1 cellular context compared by ENCODE assay signal in genomic region chr22:20115691-20116375, GRCh38.
A peak's percentile ranks its signal among the peaks of the same experiment; 100 is the strongest.
TF ChIP-seq lines count a peak whose summit lies in the region.

Gene RANBP1, plus strand, starts transcription at chr22:20116104. Its CDS starts 81 bp downstream, at chr22:20116185.

TF ChIP-seq in HepG2, 621 proteins besides CTCF, POLR2A, EP300 and RAD21 (continued from another document and continues in another):
- peak; percentile 19; the same call in 1 of the 2 replicates for TF ChIP-seq ZNF687 (CRISPR knock-in tag; IDR thresholded peaks at IDR 0.05)
- no peak for TF ChIP-seq ZNF766 (CRISPR knock-in tag; IDR thresholded peaks at IDR 0.05; ENCODE audit: borderline replicate concordance)
- TF ChIP-seq FOSL1 (CRISPR knock-in tag; IDR thresholded peaks at IDR 0.05; ENCODE audit: borderline replicate concordance) = no peak
- TF ChIP-seq HOXA9 (CRISPR knock-in tag; IDR thresholded peaks at IDR 0.05; ENCODE audit: borderline replicate concordance) = 0 out of 2 replicates have a peak, but pooled peaks have one; percentile 44
- 0 out of 2 replicates have a peak, but pooled peaks have one; percentile 36 for TF ChIP-seq BCL3 (CRISPR knock-in tag; IDR thresholded peaks at IDR 0.05)
- TF ChIP-seq, protein P1, sequence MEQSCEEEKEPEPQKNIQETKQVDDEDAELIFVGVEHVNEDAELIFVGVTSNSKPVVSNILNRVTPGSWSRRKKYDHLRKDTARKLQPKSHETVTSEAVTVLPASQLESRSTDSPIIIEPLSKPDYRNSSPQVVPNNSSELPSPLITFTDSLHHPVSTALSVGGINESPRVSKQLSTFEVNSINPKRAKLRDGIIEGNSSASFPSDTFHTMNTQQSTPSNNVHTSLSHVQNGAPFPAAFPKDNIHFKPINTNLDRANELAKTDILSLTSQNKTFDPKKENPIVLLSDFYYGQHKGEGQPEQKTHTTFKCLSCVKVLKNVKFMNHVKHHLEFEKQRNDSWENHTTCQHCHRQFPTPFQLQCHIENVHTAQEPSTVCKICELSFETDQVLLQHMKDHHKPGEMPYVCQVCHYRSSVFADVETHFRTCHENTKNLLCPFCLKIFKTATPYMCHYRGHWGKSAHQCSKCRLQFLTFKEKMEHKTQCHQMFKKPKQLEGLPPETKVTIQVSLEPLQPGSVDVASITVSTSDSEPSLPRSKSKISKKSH (CRISPR knock-in tag; IDR thresholded peaks at IDR 0.05; ENCODE audit: borderline replicate concordance) = no peak
- TF ChIP-seq ZNF382 (CRISPR knock-in tag; IDR thresholded peaks at IDR 0.05; ENCODE audit: borderline replicate concordance) = no peak
- TF ChIP-seq NR2C2 (CRISPR knock-in tag; IDR thresholded peaks at IDR 0.05; ENCODE audit: borderline replicate concordance) = no peak
- no peak for TF ChIP-seq REPIN1 (CRISPR knock-in tag; IDR thresholded peaks at IDR 0.05; ENCODE audit: borderline replicate concordance, low read depth)
- 0 out of 2 replicates have a peak, but pooled peaks have one; percentile 51 for TF ChIP-seq ZBTB4 (CRISPR knock-in tag; IDR thresholded peaks at IDR 0.05; ENCODE audit: borderline replicate concordance)
- TF ChIP-seq, protein P2, sequence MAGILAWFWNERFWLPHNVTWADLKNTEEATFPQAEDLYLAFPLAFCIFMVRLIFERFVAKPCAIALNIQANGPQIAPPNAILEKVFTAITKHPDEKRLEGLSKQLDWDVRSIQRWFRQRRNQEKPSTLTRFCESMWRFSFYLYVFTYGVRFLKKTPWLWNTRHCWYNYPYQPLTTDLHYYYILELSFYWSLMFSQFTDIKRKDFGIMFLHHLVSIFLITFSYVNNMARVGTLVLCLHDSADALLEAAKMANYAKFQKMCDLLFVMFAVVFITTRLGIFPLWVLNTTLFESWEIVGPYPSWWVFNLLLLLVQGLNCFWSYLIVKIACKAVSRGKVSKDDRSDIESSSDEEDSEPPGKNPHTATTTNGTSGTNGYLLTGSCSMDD (CRISPR knock-in tag; IDR thresholded peaks at IDR 0.05) = no peak
- TF ChIP-seq ZBTB38 (CRISPR knock-in tag; IDR thresholded peaks at IDR 0.05) = peak; percentile 87
- TF ChIP-seq ZNF776 (CRISPR knock-in tag; IDR thresholded peaks at IDR 0.05) = no peak
- no peak for TF ChIP-seq SALL1 (CRISPR knock-in tag; IDR thresholded peaks at IDR 0.05)
- TF ChIP-seq, protein P3, sequence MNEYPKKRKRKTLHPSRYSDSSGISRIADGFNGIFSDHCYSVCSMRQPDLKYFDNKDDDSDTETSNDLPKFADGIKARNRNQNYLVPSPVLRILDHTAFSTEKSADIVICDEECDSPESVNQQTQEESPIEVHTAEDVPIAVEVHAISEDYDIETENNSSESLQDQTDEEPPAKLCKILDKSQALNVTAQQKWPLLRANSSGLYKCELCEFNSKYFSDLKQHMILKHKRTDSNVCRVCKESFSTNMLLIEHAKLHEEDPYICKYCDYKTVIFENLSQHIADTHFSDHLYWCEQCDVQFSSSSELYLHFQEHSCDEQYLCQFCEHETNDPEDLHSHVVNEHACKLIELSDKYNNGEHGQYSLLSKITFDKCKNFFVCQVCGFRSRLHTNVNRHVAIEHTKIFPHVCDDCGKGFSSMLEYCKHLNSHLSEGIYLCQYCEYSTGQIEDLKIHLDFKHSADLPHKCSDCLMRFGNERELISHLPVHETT (CRISPR knock-in tag; conservative IDR thresholded peaks at IDR 0.05) = no peak
- TF ChIP-seq, protein P4, sequence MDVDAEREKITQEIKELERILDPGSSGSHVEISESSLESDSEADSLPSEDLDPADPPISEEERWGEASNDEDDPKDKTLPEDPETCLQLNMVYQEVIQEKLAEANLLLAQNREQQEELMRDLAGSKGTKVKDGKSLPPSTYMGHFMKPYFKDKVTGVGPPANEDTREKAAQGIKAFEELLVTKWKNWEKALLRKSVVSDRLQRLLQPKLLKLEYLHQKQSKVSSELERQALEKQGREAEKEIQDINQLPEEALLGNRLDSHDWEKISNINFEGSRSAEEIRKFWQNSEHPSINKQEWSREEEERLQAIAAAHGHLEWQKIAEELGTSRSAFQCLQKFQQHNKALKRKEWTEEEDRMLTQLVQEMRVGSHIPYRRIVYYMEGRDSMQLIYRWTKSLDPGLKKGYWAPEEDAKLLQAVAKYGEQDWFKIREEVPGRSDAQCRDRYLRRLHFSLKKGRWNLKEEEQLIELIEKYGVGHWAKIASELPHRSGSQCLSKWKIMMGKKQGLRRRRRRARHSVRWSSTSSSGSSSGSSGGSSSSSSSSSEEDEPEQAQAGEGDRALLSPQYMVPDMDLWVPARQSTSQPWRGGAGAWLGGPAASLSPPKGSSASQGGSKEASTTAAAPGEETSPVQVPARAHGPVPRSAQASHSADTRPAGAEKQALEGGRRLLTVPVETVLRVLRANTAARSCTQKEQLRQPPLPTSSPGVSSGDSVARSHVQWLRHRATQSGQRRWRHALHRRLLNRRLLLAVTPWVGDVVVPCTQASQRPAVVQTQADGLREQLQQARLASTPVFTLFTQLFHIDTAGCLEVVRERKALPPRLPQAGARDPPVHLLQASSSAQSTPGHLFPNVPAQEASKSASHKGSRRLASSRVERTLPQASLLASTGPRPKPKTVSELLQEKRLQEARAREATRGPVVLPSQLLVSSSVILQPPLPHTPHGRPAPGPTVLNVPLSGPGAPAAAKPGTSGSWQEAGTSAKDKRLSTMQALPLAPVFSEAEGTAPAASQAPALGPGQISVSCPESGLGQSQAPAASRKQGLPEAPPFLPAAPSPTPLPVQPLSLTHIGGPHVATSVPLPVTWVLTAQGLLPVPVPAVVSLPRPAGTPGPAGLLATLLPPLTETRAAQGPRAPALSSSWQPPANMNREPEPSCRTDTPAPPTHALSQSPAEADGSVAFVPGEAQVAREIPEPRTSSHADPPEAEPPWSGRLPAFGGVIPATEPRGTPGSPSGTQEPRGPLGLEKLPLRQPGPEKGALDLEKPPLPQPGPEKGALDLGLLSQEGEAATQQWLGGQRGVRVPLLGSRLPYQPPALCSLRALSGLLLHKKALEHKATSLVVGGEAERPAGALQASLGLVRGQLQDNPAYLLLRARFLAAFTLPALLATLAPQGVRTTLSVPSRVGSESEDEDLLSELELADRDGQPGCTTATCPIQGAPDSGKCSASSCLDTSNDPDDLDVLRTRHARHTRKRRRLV (CRISPR knock-in tag; IDR thresholded peaks at IDR 0.05) = 0 out of 2 replicates have a peak, but pooled peaks have one; percentile 3
- TF ChIP-seq ZNF670 (CRISPR knock-in tag; IDR thresholded peaks at IDR 0.05; ENCODE audit: borderline replicate concordance) = 0 out of 2 replicates have a peak, but pooled peaks have one; percentile 49
- TF ChIP-seq, protein P5, sequence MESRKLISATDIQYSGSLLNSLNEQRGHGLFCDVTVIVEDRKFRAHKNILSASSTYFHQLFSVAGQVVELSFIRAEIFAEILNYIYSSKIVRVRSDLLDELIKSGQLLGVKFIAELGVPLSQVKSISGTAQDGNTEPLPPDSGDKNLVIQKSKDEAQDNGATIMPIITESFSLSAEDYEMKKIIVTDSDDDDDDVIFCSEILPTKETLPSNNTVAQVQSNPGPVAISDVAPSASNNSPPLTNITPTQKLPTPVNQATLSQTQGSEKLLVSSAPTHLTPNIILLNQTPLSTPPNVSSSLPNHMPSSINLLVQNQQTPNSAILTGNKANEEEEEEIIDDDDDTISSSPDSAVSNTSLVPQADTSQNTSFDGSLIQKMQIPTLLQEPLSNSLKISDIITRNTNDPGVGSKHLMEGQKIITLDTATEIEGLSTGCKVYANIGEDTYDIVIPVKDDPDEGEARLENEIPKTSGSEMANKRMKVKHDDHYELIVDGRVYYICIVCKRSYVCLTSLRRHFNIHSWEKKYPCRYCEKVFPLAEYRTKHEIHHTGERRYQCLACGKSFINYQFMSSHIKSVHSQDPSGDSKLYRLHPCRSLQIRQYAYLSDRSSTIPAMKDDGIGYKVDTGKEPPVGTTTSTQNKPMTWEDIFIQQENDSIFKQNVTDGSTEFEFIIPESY (CRISPR knock-in tag; IDR thresholded peaks at IDR 0.05) = peak; percentile 71; the same call in 1 of the 2 replicates
- TF ChIP-seq ZNF496 (CRISPR knock-in tag; IDR thresholded peaks at IDR 0.05; ENCODE audit: insufficient replicate concordance) = no peak
- no peak for TF ChIP-seq RAD51 (IDR thresholded peaks at IDR 0.05; ENCODE audit: borderline replicate concordance)
- no peak for TF ChIP-seq ZNF772 (CRISPR knock-in tag; IDR thresholded peaks at IDR 0.05)
- TF ChIP-seq, protein P6, sequence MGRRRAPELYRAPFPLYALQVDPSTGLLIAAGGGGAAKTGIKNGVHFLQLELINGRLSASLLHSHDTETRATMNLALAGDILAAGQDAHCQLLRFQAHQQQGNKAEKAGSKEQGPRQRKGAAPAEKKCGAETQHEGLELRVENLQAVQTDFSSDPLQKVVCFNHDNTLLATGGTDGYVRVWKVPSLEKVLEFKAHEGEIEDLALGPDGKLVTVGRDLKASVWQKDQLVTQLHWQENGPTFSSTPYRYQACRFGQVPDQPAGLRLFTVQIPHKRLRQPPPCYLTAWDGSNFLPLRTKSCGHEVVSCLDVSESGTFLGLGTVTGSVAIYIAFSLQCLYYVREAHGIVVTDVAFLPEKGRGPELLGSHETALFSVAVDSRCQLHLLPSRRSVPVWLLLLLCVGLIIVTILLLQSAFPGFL (CRISPR knock-in tag; IDR thresholded peaks at IDR 0.05) = no peak
- no peak for TF ChIP-seq ZNF205 (CRISPR knock-in tag; IDR thresholded peaks at IDR 0.05)
- TF ChIP-seq ZSCAN22 (CRISPR knock-in tag; IDR thresholded peaks at IDR 0.05) = no peak
- TF ChIP-seq STAT5B (CRISPR knock-in tag; IDR thresholded peaks at IDR 0.05) = no peak
- TF ChIP-seq, protein P7, sequence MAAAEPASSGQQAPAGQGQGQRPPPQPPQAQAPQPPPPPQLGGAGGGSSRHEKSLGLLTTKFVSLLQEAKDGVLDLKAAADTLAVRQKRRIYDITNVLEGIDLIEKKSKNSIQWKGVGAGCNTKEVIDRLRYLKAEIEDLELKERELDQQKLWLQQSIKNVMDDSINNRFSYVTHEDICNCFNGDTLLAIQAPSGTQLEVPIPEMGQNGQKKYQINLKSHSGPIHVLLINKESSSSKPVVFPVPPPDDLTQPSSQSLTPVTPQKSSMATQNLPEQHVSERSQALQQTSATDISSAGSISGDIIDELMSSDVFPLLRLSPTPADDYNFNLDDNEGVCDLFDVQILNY (CRISPR knock-in tag; conservative IDR thresholded peaks at IDR 0.05) = 0 out of 2 replicates have a peak, but pooled peaks have one; percentile 11
- no peak for TF ChIP-seq MAX (IDR thresholded peaks at IDR 0.05)
- TF ChIP-seq KDM1A (CRISPR knock-in tag; IDR thresholded peaks at IDR 0.05) = no peak
- no peak for TF ChIP-seq BRCA1 (CRISPR knock-in tag; IDR thresholded peaks at IDR 0.05)
- no peak for TF ChIP-seq CBX5 (CRISPR knock-in tag; IDR thresholded peaks at IDR 0.05; ENCODE audit: borderline replicate concordance)
- TF ChIP-seq ZNF124 (CRISPR knock-in tag; IDR thresholded peaks at IDR 0.05) = no peak
- no peak for TF ChIP-seq ETV5 (CRISPR knock-in tag; IDR thresholded peaks at IDR 0.05; ENCODE audit: borderline replicate concordance)
- TF ChIP-seq ZNF460 (CRISPR knock-in tag; IDR thresholded peaks at IDR 0.05; ENCODE audit: borderline replicate concordance) = no peak
- TF ChIP-seq NCOA1 (CRISPR knock-in tag; IDR thresholded peaks at IDR 0.05) = no peak
